In the genomic region with DNA sequence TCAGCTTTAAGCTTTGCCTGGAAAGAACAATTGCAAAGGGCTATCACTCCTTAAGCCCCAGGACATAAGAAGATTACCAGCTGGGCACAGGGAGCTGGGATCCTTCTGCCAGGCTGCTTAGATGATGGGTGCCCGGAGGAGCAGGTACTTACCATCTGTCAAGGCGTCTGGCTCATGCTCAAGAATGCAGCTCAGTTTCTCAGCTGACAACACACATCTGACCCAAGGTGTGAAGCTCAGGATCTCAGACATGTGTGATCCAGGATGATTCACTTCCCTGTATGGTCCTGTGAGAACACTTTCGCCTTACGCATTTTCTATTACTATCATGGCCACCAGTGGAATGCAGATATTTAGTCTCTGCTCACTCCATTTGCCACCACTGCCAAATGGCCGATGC, we compare ENCODE assay signal across 16 cellular contexts. TPM values are rescaled to one million over a fixed set of nuclear protein-coding genes. Genes with fewer than 3 reads are reported as not detected.
DNase-seq lines count a peak whose midpoint lies in the region; ATAC-seq and TF ChIP-seq lines count a peak whose summit lies in the region.
"Had no signal": no experiment of that assay in that cellular context is flagged by ENCODE, and none has a peak within 500 bp of the region (broad histone marks: within the 10 kb centered on the region; RNA-seq: fewer than 3 reads in every experiment).

No MANE protein-coding gene starts in this region.

- H3K27me3 Mint-ChIP-seq in CD14-positive monocyte (ENCODE audit: low read depth in 3 of 3): no peaks in the 10 kb centered on the region

- H3K4me1 ChIP-seq in DND-41 (ENCODE audit: insufficient read depth, low read length) (peaks cover 30% of the 10 kb centered on the region), foreskin keratinocyte (no peaks in the 10 kb centered on the region)
- H3K4me1 ChIP-seq: psoas muscle had no signal

- peak overlapping the region; percentile 54 for H2AFZ ChIP-seq in DND-41 (ENCODE audit: low read depth, low read length)

- ATAC-seq in DND-41 (ENCODE audit: insufficient read depth, low read depth): no peak
- ATAC-seq in foreskin keratinocyte: peak; percentile 24
- no peak for ATAC-seq in HG03457 (IDR thresholded peaks at IDR 0.05; ENCODE audit: unreplicated experiment)
- ATAC-seq: Right ventricle myocardium inferior had no signal

- TF ChIP-seq CTCF in CD14-positive monocyte (IDR thresholded peaks at IDR 0.05): no peak
- TF ChIP-seq CTCF in DND-41 (IDR thresholded peaks at IDR 0.05; ENCODE audit: borderline replicate concordance, extremely low read depth, low read length, poor library complexity, severe bottlenecking): no peak
- no peak for TF ChIP-seq CTCF in foreskin keratinocyte (conservative IDR thresholded peaks at IDR 0.05)

- no peaks in the 10 kb centered on the region for H3K9me3 ChIP-seq in DND-41 (ENCODE audit: insufficient read depth, low read length, severe bottlenecking)
- H3K9me3 ChIP-seq: BE2C, psoas muscle had no signal

- peak overlapping the region; percentile 43; the same call in 1 of the 2 replicates for H3K9ac ChIP-seq in DND-41 (ENCODE audit: low read depth, low read length)

- H3K4me2 ChIP-seq in DND-41 (ENCODE audit: insufficient read depth, low read length): peak overlapping the region; percentile 60

- peak overlapping the region in 1 of 2 experiments; percentile 39; a peak in 1 of 4 replicates for H3K4me3 ChIP-seq in DND-41 (ENCODE audit: low read depth in 1 of 2, low read length in 2 of 2)
- H3K4me3 ChIP-seq: psoas muscle had no signal

- H3K9me3 Mint-ChIP-seq in CD14-positive monocyte: peaks cover 0 to 7% (median 4%) of the 10 kb centered on the region in 7 donors

- no peaks in the 10 kb centered on the region for H3K79me2 ChIP-seq in DND-41 (ENCODE audit: insufficient read depth, low read length)

- no peak for DNase-seq in CD14-positive monocyte (ENCODE audit: low spot score)
- no peak for DNase-seq in DND-41
- peak; percentile 81 for DNase-seq in RPMI8226
- DNase-seq in foreskin keratinocyte: peak in 1 of 2 donors; percentile 35
- DNase-seq in SKM-1 (lab: John Stamatoyannopoulos, UW; ENCODE audit: unreplicated experiment): no peak
- DNase-seq in NCI-H187 treated with DMSO at 0.1 percent for 48 hours (lab: John Stamatoyannopoulos, UW): no peak
- DNase-seq in NCI-H2227 treated with DMSO at 0.1 percent for 48 hours (lab: John Stamatoyannopoulos, UW): no peak
- DNase-seq: BE2C, GOT3, heart left ventricle, kidney glomerular epithelial cell, NCI-H1417 treated with DMSO at 0.1 percent for 48 hours, psoas muscle, trophoblast cell had no signal

- H3K4me3 Mint-ChIP-seq in CD14-positive monocyte: peak overlapping the region in 1 of 2 donors; percentile 68

- H3K27me3 ChIP-seq in DND-41 (ENCODE audit: insufficient read depth, low read length, poor library complexity) (no peaks in the 10 kb centered on the region), foreskin keratinocyte (peaks cover 28% of the 10 kb centered on the region)
- H3K27me3 ChIP-seq: BE2C, heart left ventricle had no signal

- H4K20me1 ChIP-seq in DND-41 (ENCODE audit: insufficient read depth, low read length): no peaks in the 10 kb centered on the region

- H3K36me3 ChIP-seq in DND-41 (ENCODE audit: insufficient read depth, low read length): no peaks in the 10 kb centered on the region
- H3K36me3 ChIP-seq: BE2C, heart left ventricle had no signal

- intact Hi-C loops in CD14-positive monocyte (cut with micrococcal nuclease): no loop called here

- peaks cover 87% of the 10 kb centered on the region for H3K4me1 Mint-ChIP-seq in CD14-positive monocyte

- peak overlapping the region in 6 of 7 donors; percentile 80 to 95 (median 92) for H3K27ac Mint-ChIP-seq in CD14-positive monocyte

- peak overlapping the region; percentile 84 for H3K27ac ChIP-seq in DND-41 (ENCODE audit: low read length)
- no peak overlapping the region for H3K27ac ChIP-seq in foreskin keratinocyte
- H3K27ac ChIP-seq: psoas muscle had no signal

- H3K36me3 Mint-ChIP-seq in CD14-positive monocyte: no peaks in the 10 kb centered on the region

RNA-seq across cellular contexts. Expression of a gene that starts 14.7 kb away (rescaled TPM):
- 1 to 10 TPM; 5.5 to 5.8 TPM for polyA plus RNA-seq in CD14-positive monocyte
- 0.60 and 1.1 TPM in 2 replicates for total RNA-seq in foreskin keratinocyte
- polyA plus RNA-seq in foreskin keratinocyte: 0.10 and 0.20 TPM in 2 replicates
